In the genomic region with DNA sequence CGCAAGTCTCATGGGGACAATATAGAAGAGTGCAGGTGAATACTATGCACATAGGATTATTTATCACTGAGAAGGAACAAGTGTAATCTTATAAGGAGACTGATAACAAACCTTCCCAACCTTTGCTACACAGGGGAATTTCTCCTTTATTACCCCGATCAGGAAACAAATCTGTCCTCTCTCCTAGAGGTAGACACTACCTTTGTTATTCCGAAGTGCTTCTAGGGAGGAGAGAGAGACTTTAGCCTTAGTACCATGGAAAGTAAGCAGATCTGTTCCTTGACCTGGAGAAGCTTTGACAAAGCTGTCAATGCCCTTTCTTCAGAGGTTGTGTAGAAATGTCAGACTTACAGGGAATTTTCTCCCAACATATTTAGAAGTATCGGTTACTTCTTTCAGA, we compare ENCODE assay signal across 32 cellular contexts.
"Had no signal": no experiment of that assay in that cellular context is flagged by ENCODE, and none has a peak within 500 bp of the region (broad histone marks: within the 10 kb centered on the region; RNA-seq: fewer than 3 reads in every experiment).

No MANE protein-coding gene starts in this region.

- H3K4me1 Mint-ChIP-seq: activated B cell treated with CpG ODN at 0.5 μM for 24 hours; activated T-helper 17 cell treated with anti-CD3 and anti-CD28 coated beads, Interleukin-2, amount 50 U/mL, for 72 hours; T-helper 17 cell had no signal

- DNase-seq: activated B cell treated with CpG ODN at 0.5 μM for 24 hours; activated CD4-positive, alpha-beta T cell treated with anti-CD3 and anti-CD28 coated beads for 48 hours; activated CD4-positive, alpha-beta T cell treated with anti-CD3 and anti-CD28 coated beads, Interleukin-2, amount 50 U/mL, for 1 hour; activated CD4-positive, alpha-beta T cell treated with anti-CD3 and anti-CD28 coated beads, Interleukin-2, amount 50 U/mL, for 48 hours; activated CD8-positive, alpha-beta memory T cell treated with anti-CD3 and anti-CD28 coated beads for 24 hours; activated CD8-positive, alpha-beta T cell treated with anti-CD3 and anti-CD28 coated beads for 36 hours; activated effector memory CD4-positive, alpha-beta T cell treated with Interleukin-2 at 50 U/mL for 16 hours; activated gamma-delta T cell treated with Interleukin-2 at 50 U/mL for 16 hours; activated naive CD4-positive, alpha-beta T cell treated with anti-CD3 and anti-CD28 coated beads, Interleukin-2, amount 50 U/mL, for 16 hours; activated naive CD4-positive, alpha-beta T cell treated with Interleukin-2 at 50 U/mL for 16 hours; activated T-cell treated with anti-CD3 and anti-CD28 coated beads, Interleukin-2, amount 50 U/mL, for 4 hours; amniotic stem cell; anterior cingulate cortex; body of pancreas; caudate nucleus; cortex of kidney; dermis blood vessel endothelial cell; effector CD4-positive, alpha-beta T cell; effector memory CD8-positive, alpha-beta T cell; erythroblast; foreskin keratinocyte; gastrocnemius medialis; glutamatergic neuron; heart left ventricle; T-helper 17 cell; T1000; WERI-Rb-1 had no signal

- H3K36me3 ChIP-seq: esophagus muscularis mucosa, gastrocnemius medialis, heart left ventricle, WERI-Rb-1 had no signal

- H3K27me3 Mint-ChIP-seq: activated B cell treated with CpG ODN at 0.5 μM for 24 hours; activated CD8-positive, alpha-beta T cell treated with anti-CD3 and anti-CD28 coated beads for 36 hours; activated naive CD8-positive, alpha-beta T cell; activated T-helper 17 cell treated with anti-CD3 and anti-CD28 coated beads, Interleukin-2, amount 50 U/mL, for 72 hours; effector memory CD8-positive, alpha-beta T cell; T-helper 17 cell had no signal

- H3K36me3 Mint-ChIP-seq: activated naive CD8-positive, alpha-beta T cell had no signal

- H3K27ac Mint-ChIP-seq: activated B cell treated with CpG ODN at 0.5 μM for 24 hours; activated CD8-positive, alpha-beta T cell treated with anti-CD3 and anti-CD28 coated beads for 36 hours; activated naive CD8-positive, alpha-beta T cell; activated T-helper 17 cell treated with anti-CD3 and anti-CD28 coated beads, Interleukin-2, amount 50 U/mL, for 72 hours; effector memory CD8-positive, alpha-beta T cell; T-helper 17 cell; T-helper 2 cell treated with Interferon-gamma antibody and Interleukin-4, amounts not matched to agents 5 μg/mL and 100 μg/mL, for 36 hours had no signal

- H3K27ac ChIP-seq: body of pancreas, esophagus muscularis mucosa, foreskin keratinocyte, gastrocnemius medialis, heart left ventricle, WERI-Rb-1 had no signal

- ATAC-seq: activated CD4-positive, CD25-positive, alpha-beta regulatory T cell treated with anti-CD3 and anti-CD28 coated beads, Interleukin-2, amount 50 U/mL, for 24 hours; activated CD8-positive, alpha-beta T cell treated with anti-CD3 and anti-CD28 coated beads for 36 hours; activated T-cell treated with anti-CD3 and anti-CD28 coated beads, Interleukin-2, amount 50 U/mL, for 4 hours; activated T-helper 17 cell treated with anti-CD3 and anti-CD28 coated beads, Interleukin-2, amount 50 U/mL, for 72 hours; body of pancreas; effector memory CD8-positive, alpha-beta T cell; foreskin keratinocyte; gastrocnemius medialis; heart left ventricle; T-helper 17 cell had no signal

- H3K9me3 Mint-ChIP-seq: T-helper 2 cell treated with Interferon-gamma antibody and Interleukin-4, amounts not matched to agents 5 μg/mL and 100 μg/mL, for 36 hours had no signal

- H3K4me3 Mint-ChIP-seq: activated B cell treated with CpG ODN at 0.5 μM for 24 hours; activated CD8-positive, alpha-beta T cell treated with anti-CD3 and anti-CD28 coated beads for 36 hours; activated naive CD8-positive, alpha-beta T cell; activated T-cell treated with anti-CD3 and anti-CD28 coated beads, Interleukin-2, amount 50 U/mL, for 4 hours; activated T-helper 17 cell treated with anti-CD3 and anti-CD28 coated beads, Interleukin-2, amount 50 U/mL, for 72 hours; effector memory CD8-positive, alpha-beta T cell; T-helper 17 cell; T-helper 2 cell treated with Interferon-gamma antibody and Interleukin-4, amounts not matched to agents 5 μg/mL and 100 μg/mL, for 36 hours had no signal

- H3K4me3 ChIP-seq: body of pancreas, esophagus muscularis mucosa, gastrocnemius medialis, heart left ventricle had no signal

- H3K9me3 ChIP-seq: body of pancreas, esophagus muscularis mucosa, gastrocnemius medialis had no signal

- H3K4me1 ChIP-seq: body of pancreas, esophagus muscularis mucosa, foreskin keratinocyte, gastrocnemius medialis had no signal

- H3K27me3 ChIP-seq: body of pancreas, esophagus muscularis mucosa, foreskin keratinocyte, gastrocnemius medialis, heart left ventricle had no signal
